Comparison of ENCODE assay signal across 20 cellular contexts in genomic region chr3:70392227-70392626, GRCh38.
"Had no signal": no experiment of that assay in that cellular context is flagged by ENCODE, and none has a peak within 500 bp of the region (broad histone marks: within the 10 kb centered on the region; RNA-seq: fewer than 3 reads in every experiment).

No MANE protein-coding gene starts in this region.

- H3K9me3 ChIP-seq: colonic mucosa, neutrophil, psoas muscle, right lobe of liver, testis had no signal

- H3K36me3 ChIP-seq: colonic mucosa, heart left ventricle, neutrophil, right lobe of liver, tibial nerve had no signal

- ATAC-seq: heart left ventricle; naive thymus-derived CD4-positive, alpha-beta T cell; psoas muscle; right lobe of liver; stimulated activated naive B cell treated with anti-CD40 and anti-IgM and Interleukin-4, amounts not matched to agents 10 μg/mL and 1 μg/mL and 100 μg/mL, for 72 hours; stimulated activated naive CD8-positive, alpha-beta T cell treated with anti-CD3 and anti-CD28 coated beads, Interleukin-15, amount 100 ng/mL, for 72 hours had no signal

- H3K4me1 ChIP-seq: colonic mucosa, heart left ventricle, psoas muscle, right lobe of liver, testis, tibial nerve had no signal

- FAIRE-seq: endothelial cell of umbilical vein, frontal cortex, islet of Langerhans had no signal

- DNase-seq: colonic mucosa; dermis blood vessel endothelial cell; heart left ventricle; hippocampal formation; kidney glomerular epithelial cell; naive thymus-derived CD4-positive, alpha-beta T cell; nephron progenitor cell; psoas muscle; retina; right lobe of liver; stimulated activated CD4-positive, alpha-beta T cell treated with anti-CD3 and anti-CD28 coated beads, Interleukin-2, amount 100 ng/mL, for 24 hours; stimulated activated CD4-positive, alpha-beta T cell treated with anti-CD3 and anti-CD28 coated beads, Interleukin-4, amount 100 ng/mL, for 4 hours; stimulated activated naive B cell treated with anti-CD40 and anti-IgM and Interleukin-4, amounts not matched to agents 10 μg/mL and 1 μg/mL and 100 μg/mL, for 72 hours; stimulated activated naive CD8-positive, alpha-beta T cell treated with anti-CD3 and anti-CD28 coated beads, Interleukin-15, amount 100 ng/mL, for 72 hours; testis had no signal

- H3K4me3 ChIP-seq: colonic mucosa, heart left ventricle, psoas muscle, right lobe of liver, testis, tibial nerve had no signal

- H3K27me3 ChIP-seq: colonic mucosa, heart left ventricle, neutrophil, right lobe of liver, testis, tibial nerve had no signal

- H3K27ac ChIP-seq: colonic mucosa, heart left ventricle, neutrophil, psoas muscle, right lobe of liver, testis, tibial nerve had no signal
